In the genomic region with DNA sequence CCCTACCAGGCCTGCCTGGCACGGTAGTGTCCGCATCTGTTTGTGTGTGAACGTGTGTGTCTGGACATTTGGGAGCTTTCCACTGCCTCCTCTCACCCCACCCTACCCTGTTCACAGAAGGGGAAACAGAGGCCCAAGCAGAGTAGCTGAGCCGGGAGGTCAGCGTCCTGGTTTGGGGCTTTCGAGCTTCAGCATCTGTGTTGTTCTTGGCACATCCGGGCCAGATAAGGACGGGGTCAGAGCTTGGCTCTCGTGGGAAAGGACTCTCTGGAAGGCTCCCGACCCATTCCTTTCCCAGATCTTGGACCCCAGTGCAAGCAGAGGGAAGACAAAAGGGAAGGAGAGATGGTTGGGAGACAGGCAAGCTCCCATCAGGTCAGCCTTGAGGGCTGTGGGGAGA, we compare ENCODE assay signal across 1 cellular context.
TF ChIP-seq lines count a peak whose summit lies in the region.

No MANE protein-coding gene starts in this region.

TF ChIP-seq in endothelial cell of umbilical vein, 7 proteins besides CTCF, POLR2A, EP300 and RAD21:
- TF ChIP-seq MAX (IDR thresholded peaks at IDR 0.05; ENCODE audit: insufficient read depth, insufficient read length) (no peak), GATA2 (IDR thresholded peaks at IDR 0.05; ENCODE audit: insufficient read depth, insufficient read length, low read depth, low read length) (no peak), EZH2 (IDR thresholded peaks at IDR 0.05; ENCODE audit: borderline replicate concordance, low read depth, low read length, severe bottlenecking) (no peak), FOS (IDR thresholded peaks at IDR 0.05; ENCODE audit: borderline replicate concordance, insufficient read depth, low read length) (no peak)
